Comparison of ENCODE assay signal across 8 cellular contexts in genomic region chr19:10421240-10421948, GRCh38. TPM values are rescaled to one million over a fixed set of nuclear protein-coding genes. Genes with fewer than 3 reads are reported as not detected.
DNase-seq lines count a peak whose midpoint lies in the region; ATAC-seq and TF ChIP-seq lines count a peak whose summit lies in the region.

No MANE protein-coding gene starts in this region.

- peaks cover 2% of the 10 kb centered on the region; the same call in 1 of the 2 replicates for H3K4me1 ChIP-seq in H9 (ENCODE audit: insufficient read depth, low read length)
- peaks cover 43% of the 10 kb centered on the region for H3K4me1 ChIP-seq in mesenchymal stem cell (ENCODE audit: control insufficient read depth, insufficient read depth, low read depth, low read length)
- no peaks in the 10 kb centered on the region for H3K4me1 ChIP-seq in aorta (ENCODE audit: control insufficient read depth in 1 of 2, insufficient read depth in 2 of 2, low read length in 2 of 2)

- ATAC-seq in HG03039 (IDR thresholded peaks at IDR 0.05; ENCODE audit: unreplicated experiment) = no peak
- no peak for ATAC-seq in aorta (ENCODE audit: low FRiP score)

- H3K23me2 ChIP-seq in H9 (ENCODE audit: insufficient read length, low read depth, low read length, poor library complexity, severe bottlenecking) = peaks cover 15% of the 10 kb centered on the region

- H2BK120ac ChIP-seq in H9 (ENCODE audit: low read depth, low read length, poor library complexity, severe bottlenecking) (no peak overlapping the region), mesenchymal stem cell (ENCODE audit: low read depth, low read length) (no peak overlapping the region)

- no peak overlapping the region for H3K18ac ChIP-seq in H9 (ENCODE audit: insufficient read length, low read depth, low read length)
- no peak overlapping the region for H3K18ac ChIP-seq in mesenchymal stem cell (ENCODE audit: low read depth in 1 of 2, low read length in 2 of 2)

- no peak overlapping the region for H4K91ac ChIP-seq in H9 (ENCODE audit: insufficient read length, low read depth, low read length)
- no peak overlapping the region for H4K91ac ChIP-seq in mesenchymal stem cell (ENCODE audit: low read length)

- peak overlapping the region; percentile 57 to 85 for H3K4me3 Mint-ChIP-seq in CD14-positive monocyte
- H3K4me3 Mint-ChIP-seq in H9 = peak overlapping the region; percentile 52 to 73

- H3K4me2 ChIP-seq in H9 (ENCODE audit: insufficient read depth, insufficient read length, low read length) (no peak overlapping the region), mesenchymal stem cell (ENCODE audit: low read length, poor library complexity, severe bottlenecking) (peak overlapping the region; percentile 64)

- H4K8ac ChIP-seq in H9 (replicated peaks; ENCODE audit: insufficient read length, low read depth, low read length) (no peak overlapping the region), mesenchymal stem cell (ENCODE audit: low read length) (no peak overlapping the region)

- H3K56ac ChIP-seq in H9 (ENCODE audit: insufficient read length, low read depth, low read length) = no peak overlapping the region

- H3K23ac ChIP-seq in H9 (ENCODE audit: insufficient read length, low read depth, low read length) = no peak overlapping the region
- H3K23ac ChIP-seq in mesenchymal stem cell (ENCODE audit: low read length in 2 of 2) = no peak overlapping the region

- no CpG with 5 or more reads among the region's 16 CpGs for WGBS in H9 (ENCODE audit: extremely low coverage, insufficient read length, low lambda C conversion rate)
- WGBS in mesenchymal stem cell = 36% methylated on average over 16 of the region's 16 CpGs
- 19 to 21% methylated on average over 16 of the region's 16 CpGs for WGBS in aorta, 2 donors

- peak overlapping the region; percentile 66 for H3K4me3 ChIP-seq in WERI-Rb-1 (ENCODE audit: low read depth, low read length)
- H3K4me3 ChIP-seq in mesenchymal stem cell (ENCODE audit: insufficient read depth in 1 of 2, low read depth in 1 of 2, low read length in 2 of 2) = no peak overlapping the region
- no peak overlapping the region for H3K4me3 ChIP-seq in aorta (ENCODE audit: low read length in 2 of 2)

- H3K4ac ChIP-seq in H9 (ENCODE audit: low read depth, low read length) = no peak overlapping the region
- H3K4ac ChIP-seq in mesenchymal stem cell (ENCODE audit: low read depth in 1 of 2, low read length in 2 of 2) = no peak overlapping the region

- H3K27me3 ChIP-seq in H9 (ENCODE audit: insufficient read depth, low read length) = peaks cover 58% of the 10 kb centered on the region
- peaks cover 5% of the 10 kb centered on the region for H3K27me3 ChIP-seq in WERI-Rb-1 (ENCODE audit: insufficient read depth, low read depth, severe bottlenecking)
- peaks cover 77 to 85% of the 10 kb centered on the region in 2 experiments for H3K27me3 ChIP-seq in mesenchymal stem cell (ENCODE audit: control insufficient read depth in 1 of 2, insufficient read depth in 1 of 2, low read length in 2 of 2)
- no peaks in the 10 kb centered on the region for H3K27me3 ChIP-seq in aorta (ENCODE audit: control insufficient read depth in 1 of 2, insufficient read depth in 2 of 2, low read length in 1 of 2)

- no peak overlapping the region for H4K5ac ChIP-seq in H9 (ENCODE audit: insufficient read length, low read depth, low read length)

- no peak overlapping the region for H3K27ac ChIP-seq in H9 (ENCODE audit: insufficient read length, low read depth, low read length)
- H3K27ac ChIP-seq in WERI-Rb-1 = no peak overlapping the region
- no peak overlapping the region for H3K27ac ChIP-seq in mesenchymal stem cell (ENCODE audit: low read length, poor library complexity, severe bottlenecking)
- H3K27ac ChIP-seq in aorta (ENCODE audit: low read depth in 1 of 2, low read length in 2 of 2) = no peak overlapping the region

- H3K9me3 Mint-ChIP-seq in CD14-positive monocyte (peaks cover 0 to 36% (median 27%) of the 10 kb centered on the region in 7 donors), H9 (no peaks in the 10 kb centered on the region; a peak in 1 of 5 replicates)

- H4K20me1 ChIP-seq in H9 (ENCODE audit: control insufficient read depth, insufficient read depth, insufficient read length) = no peaks in the 10 kb centered on the region

- TF ChIP-seq CTCF in CD14-positive monocyte (IDR thresholded peaks at IDR 0.05) = peak; percentile 32
- peak; percentile 19; the same call in 1 of the 3 replicates for TF ChIP-seq CTCF in H9 (conservative IDR thresholded peaks at IDR 0.05)
- no peak for TF ChIP-seq CTCF in WERI-Rb-1 (IDR thresholded peaks at IDR 0.05; ENCODE audit: low read depth, low read length)

- H3K36me3 Mint-ChIP-seq in CD14-positive monocyte (peaks cover 21 to 28% of the 10 kb centered on the region in 2 donors), H9 (ENCODE audit: insufficient read depth in 1 of 3, low read depth in 3 of 3) (no peaks in the 10 kb centered on the region)

- H3K27ac Mint-ChIP-seq in CD14-positive monocyte (peak overlapping the region; percentile 43 to 90 (median 72)), H9 (no peak overlapping the region; a peak in 1 of 7 replicates)

- H3T11ph ChIP-seq in H9 (ENCODE audit: low read length) = no peak overlapping the region

- no peak overlapping the region for H2AFZ ChIP-seq in H9 (ENCODE audit: low read length)
- H2AFZ ChIP-seq in mesenchymal stem cell (ENCODE audit: low read depth, low read length) = no peak overlapping the region

- no peaks in the 10 kb centered on the region for H3K36me3 ChIP-seq in WERI-Rb-1
- H3K36me3 ChIP-seq in mesenchymal stem cell (ENCODE audit: control insufficient read depth in 1 of 2, insufficient read depth in 2 of 2, low read depth in 1 of 2, low read length in 2 of 2) = no peaks in the 10 kb centered on the region
- H3K36me3 ChIP-seq in aorta (ENCODE audit: control insufficient read depth in 1 of 2, insufficient read depth in 2 of 2, low read length in 1 of 2) = no peaks in the 10 kb centered on the region

- H3K9me3 ChIP-seq in H9 (ENCODE audit: control insufficient read depth, low read depth, low read length) (no peaks in the 10 kb centered on the region), WERI-Rb-1 (ENCODE audit: severe bottlenecking) (peaks cover 2% of the 10 kb centered on the region), mesenchymal stem cell (ENCODE audit: control insufficient read depth, low read length) (no peaks in the 10 kb centered on the region), aorta (ENCODE audit: control insufficient read depth, low read length) (no peaks in the 10 kb centered on the region)

- no peak overlapping the region for H2AK5ac ChIP-seq in H9 (ENCODE audit: insufficient read length, low read length)
- no peak overlapping the region for H2AK5ac ChIP-seq in mesenchymal stem cell (ENCODE audit: low read length, severe bottlenecking)

- H3K14ac ChIP-seq in H9 (ENCODE audit: insufficient read depth, low read length) (no peak overlapping the region), mesenchymal stem cell (ENCODE audit: low read length in 2 of 2) (no peak overlapping the region)

- no peak overlapping the region for H2BK20ac ChIP-seq in H9 (ENCODE audit: low read depth, low read length, poor library complexity, severe bottlenecking)

- intact Hi-C loops in CD14-positive monocyte (cut with micrococcal nuclease) = loop anchor here (2.0 to 10.0 kb wide), 2 partner anchors 17 to 1143 kb away; no protein-coding TSS in a partner anchor
- intact Hi-C loops in aorta (cut with DNase I) = no loop called here

- DNase-seq in CD14-positive monocyte (ENCODE audit: low spot score) (no peak), H9 (no peak), WERI-Rb-1 (no peak), mesenchymal stem cell (no peak), UCSD-AML1 (lab: John Stamatoyannopoulos, UW; ENCODE audit: unreplicated experiment) (no peak), NCI-H146 (lab: John Stamatoyannopoulos, UW) (no peak), aorta (no peak)

- H3K79me1 ChIP-seq in H9 (ENCODE audit: insufficient read depth, low read depth, low read length, poor library complexity, severe bottlenecking) (no peaks in the 10 kb centered on the region), mesenchymal stem cell (replicated peaks; ENCODE audit: low read length, poor library complexity, severe bottlenecking) (no peaks in the 10 kb centered on the region)

- no peak overlapping the region for H2BK5ac ChIP-seq in H9 (ENCODE audit: insufficient read length, low read length)
- H2BK5ac ChIP-seq in mesenchymal stem cell (ENCODE audit: low read depth, low read length, poor library complexity, severe bottlenecking) = no peak overlapping the region

- H2BK12ac ChIP-seq in H9 (ENCODE audit: insufficient read length, low read depth, low read length) (no peak overlapping the region), mesenchymal stem cell (ENCODE audit: low read length in 2 of 2) (no peak overlapping the region)

- no peaks in the 10 kb centered on the region for H3K79me2 ChIP-seq in H9 (ENCODE audit: insufficient read depth, low read length)

- H3K27me3 Mint-ChIP-seq in CD14-positive monocyte (ENCODE audit: low read depth in 3 of 3) (peaks cover 54 to 85% (median 66%) of the 10 kb centered on the region in 3 donors), H9 (ENCODE audit: low read depth) (peaks cover 94% of the 10 kb centered on the region)

- H3K4me1 Mint-ChIP-seq in CD14-positive monocyte (peaks cover 78% of the 10 kb centered on the region), H9 (peaks cover 28 to 38% of the 10 kb centered on the region in 2 experiments)

- no peak overlapping the region for H2BK15ac ChIP-seq in H9 (ENCODE audit: low read depth, low read length)
- no peak overlapping the region for H2BK15ac ChIP-seq in mesenchymal stem cell (ENCODE audit: low read depth, poor library complexity, severe bottlenecking)

- H3K9ac ChIP-seq in H9 (ENCODE audit: extremely low read depth, insufficient read length, low read length) = no peak overlapping the region
- H3K9ac ChIP-seq in mesenchymal stem cell (ENCODE audit: low read length) = no peak overlapping the region

RNA-seq across cellular contexts. Expression of gene PDE4A, which starts 1.1 kb away (rescaled TPM):
- polyA plus RNA-seq in CD14-positive monocyte (1 to 10 TPM; 4.7 to 5.8 TPM), aorta (10 to 100 TPM in 1 of 2 donors, 1 to 10 TPM in 1; 8.6 to 13.6 TPM)
- total RNA-seq in H9 (2021) (8.5 and 8.9 TPM in 2 replicates), aorta (10 to 100 TPM; 12.3 to 30.2 TPM)
- 10.4 TPM for polyA plus RNA-seq in mesenchymal stem cell (2013, experiment 1 of 2)
- 10.3 TPM for polyA plus RNA-seq in mesenchymal stem cell (2013, experiment 2 of 2)

RNA-seq across cellular contexts. Expression of gene CDC37, which starts 18.1 kb away (rescaled TPM):
- polyA plus RNA-seq in CD14-positive monocyte = 10 to 100 TPM; 49.3 to 54.9 TPM
- 155 and 164 TPM in 2 replicates for total RNA-seq in H9 (2021)
- polyA plus RNA-seq in mesenchymal stem cell (2013, experiment 1 of 2) = 163 TPM
- polyA plus RNA-seq in mesenchymal stem cell (2013, experiment 2 of 2) = 156 TPM
- total RNA-seq in aorta = 100 to 1,000 TPM; 124 to 146 TPM
- 100 to 1,000 TPM; 121 to 260 TPM for polyA plus RNA-seq in aorta

RNA-seq across cellular contexts. Expression of gene TYK2, which starts 41.0 kb away (rescaled TPM):
- polyA plus RNA-seq in CD14-positive monocyte = 100 to 1,000 TPM in 1 of 2 donors, 10 to 100 TPM in 1; 82.9 to 113 TPM
- total RNA-seq in H9 (2021) = 50.1 and 61.4 TPM in 2 replicates
- 66.7 TPM for polyA plus RNA-seq in mesenchymal stem cell (2013, experiment 1 of 2)
- 65.7 TPM for polyA plus RNA-seq in mesenchymal stem cell (2013, experiment 2 of 2)
- total RNA-seq in aorta = 100 to 1,000 TPM in 1 of 2 donors, 10 to 100 TPM in 1; 84.5 to 128 TPM
- polyA plus RNA-seq in aorta = 100 to 1,000 TPM in 1 of 2 donors, 10 to 100 TPM in 1; 33.2 to 253 TPM

Comparison
In these comparisons a context has a peak if more than half of its experiments do, and no peak if none do; other contexts are left out.
1. H3K27ac Mint-ChIP-seq: peak in CD14-positive monocyte (7 of 7); none in H9 (0 of 3).
2. intact Hi-C loops: an anchor here in CD14-positive monocyte (2.0 to 10.0 kb wide); none called in aorta.